Comparison of ENCODE assay signal across 15 cellular contexts in the genomic region with DNA sequence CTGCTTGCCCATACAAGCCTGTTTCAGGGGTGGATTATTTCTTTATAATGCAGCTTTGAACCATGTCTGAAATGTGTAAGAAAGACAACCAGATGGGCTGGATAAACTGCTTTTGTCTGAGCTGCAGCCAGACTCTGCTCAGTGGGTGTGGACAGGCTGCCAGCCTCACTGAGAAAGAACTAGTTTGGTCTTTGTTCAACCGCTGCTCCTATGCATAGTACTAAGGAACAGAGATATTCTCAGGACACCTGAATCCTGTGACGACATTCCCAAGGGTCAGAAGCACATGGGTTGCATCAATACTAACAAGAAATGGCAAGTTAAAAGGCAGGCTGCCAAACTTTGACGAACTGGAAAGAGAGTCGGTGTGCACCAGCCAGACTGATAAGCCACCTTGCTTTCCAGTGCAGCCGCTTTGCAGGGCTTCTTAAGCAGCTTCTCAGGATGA. TPM values are rescaled to one million over a fixed set of nuclear protein-coding genes. Genes with fewer than 3 reads are reported as not detected.
A peak's percentile ranks its signal among the peaks of the same experiment; 100 is the strongest.
DNase-seq lines count a peak whose midpoint lies in the region; ATAC-seq, FAIRE-seq and TF ChIP-seq lines count a peak whose summit lies in the region.
"Had no signal": no experiment of that assay in that cellular context is flagged by ENCODE, and none has a peak within 500 bp of the region (broad histone marks: within the 10 kb centered on the region; RNA-seq: fewer than 3 reads in every experiment).

No MANE protein-coding gene starts in this region.

- H3K9me3 ChIP-seq in heart right ventricle, result no peaks in the 10 kb centered on the region
- H3K9me3 ChIP-seq in small intestine (ENCODE audit: control insufficient read depth, low read depth), result no peaks in the 10 kb centered on the region
- H3K9me3 ChIP-seq: sigmoid colon, tibial nerve had no signal

- no peaks in the 10 kb centered on the region for H3K36me3 ChIP-seq in brain microvascular endothelial cell (replicated peaks)
- H3K36me3 ChIP-seq in heart right ventricle, result no peaks in the 10 kb centered on the region
- no peaks in the 10 kb centered on the region for H3K36me3 ChIP-seq in small intestine (ENCODE audit: control insufficient read depth in 2 of 2, insufficient read depth in 2 of 2, low read length in 2 of 2)
- H3K36me3 ChIP-seq: sigmoid colon, tibial nerve had no signal

- no peaks in the 10 kb centered on the region for H3K27me3 ChIP-seq in brain microvascular endothelial cell (replicated peaks)
- H3K27me3 ChIP-seq in heart right ventricle, result no peaks in the 10 kb centered on the region
- no peaks in the 10 kb centered on the region for H3K27me3 ChIP-seq in small intestine (ENCODE audit: control insufficient read depth in 2 of 2, insufficient read depth in 2 of 2, low read length in 2 of 2)
- H3K27me3 ChIP-seq: sigmoid colon, tibial nerve had no signal

- ATAC-seq in heart right ventricle, result peak in 7 of 8 donors; percentile 26 to 94 (median 68)

- H3K27ac ChIP-seq in brain microvascular endothelial cell (peak overlapping the region; percentile 76), heart right ventricle (peak overlapping the region in 7 of 10 donors; percentile 14 to 49 (median 40)), small intestine (ENCODE audit: low read depth in 1 of 2, low read length in 1 of 2) (peak overlapping the region in 1 of 2 donors; percentile 8)
- H3K27ac ChIP-seq: 22Rv1, sigmoid colon, tibial nerve had no signal

- in situ Hi-C loops in brain microvascular endothelial cell (cut with HindIII; ENCODE audit: low pct_ligation_motif_present, low sequenced_read_pairs), result no loop called here

- H3K4me3 ChIP-seq in brain microvascular endothelial cell (ENCODE audit: low read depth, low read length) (no peak overlapping the region), heart right ventricle (no peak overlapping the region), small intestine (ENCODE audit: low read depth in 1 of 2, low read length in 2 of 2) (no peak overlapping the region)
- H3K4me3 ChIP-seq: sigmoid colon, tibial nerve had no signal

- H3K27me3 Mint-ChIP-seq in immature natural killer cell (ENCODE audit: low read depth in 3 of 3), result peaks cover 0 to 2% (median 0%) of the 10 kb centered on the region in 3 donors
- H3K27me3 Mint-ChIP-seq: IgD-negative memory B cell had no signal

- H3K4me1 Mint-ChIP-seq in immature natural killer cell, result no peaks in the 10 kb centered on the region

- FAIRE-seq in small intestine (lab: Jason Lieb, UNC), result no peak

- intact Hi-C loops in heart right ventricle (cut with DNase I), result no loop called here

- TF ChIP-seq CTCF in brain microvascular endothelial cell (IDR thresholded peaks at IDR 0.05; ENCODE audit: low read depth, low read length, missing control alignments) (no peak), heart right ventricle (IDR thresholded peaks at IDR 0.05) (no peak)

- H3K4me1 ChIP-seq in heart right ventricle (peaks cover 7 to 93% (median 69%) of the 10 kb centered on the region in 9 donors), small intestine (ENCODE audit: control insufficient read depth in 2 of 2, insufficient read depth in 1 of 2, low read depth in 1 of 2, low read length in 1 of 2) (peaks cover 9 to 20% of the 10 kb centered on the region in 2 donors)

- H3K36me3 Mint-ChIP-seq in immature natural killer cell, result no peaks in the 10 kb centered on the region
- H3K36me3 Mint-ChIP-seq: IgD-negative memory B cell had no signal

- WGBS in heart right ventricle, 2 donors, result 16 to 32% methylated on average over 5 of the region's 5 CpGs
- WGBS in small intestine, 3 donors, result 14 to 39% (median 21%) methylated on average over 5 of the region's 5 CpGs

- no peaks in the 10 kb centered on the region for H3K9me3 Mint-ChIP-seq in immature natural killer cell
- H3K9me3 Mint-ChIP-seq: activated naive CD8-positive, alpha-beta T cell treated with anti-CD3 and anti-CD28 coated beads, Interleukin-2, amount 50 U/mL, for 24 hours; H9; IgD-negative memory B cell had no signal

- DNase-seq in DMS 273 (lab: John Stamatoyannopoulos, UW; ENCODE audit: unreplicated experiment) (peak; percentile 66), DMS 273 treated with DMSO at 0.1 percent for 48 hours (lab: John Stamatoyannopoulos, UW) (no peak), brain microvascular endothelial cell (no peak), heart right ventricle (peak in 1 of 2 donors; percentile 63), small intestine (peak; percentile 79), immature natural killer cell (no peak), RKO (ENCODE audit: low spot score) (no peak), NCI-H1436 (lab: John Stamatoyannopoulos, UW) (no peak)
- DNase-seq: activated naive CD8-positive, alpha-beta T cell treated with anti-CD3 and anti-CD28 coated beads, Interleukin-2, amount 50 U/mL, for 24 hours; DMS53; H9; sigmoid colon had no signal

- H3K27ac Mint-ChIP-seq in immature natural killer cell, result no peak overlapping the region
- H3K27ac Mint-ChIP-seq: activated naive CD8-positive, alpha-beta T cell treated with anti-CD3 and anti-CD28 coated beads, Interleukin-2, amount 50 U/mL, for 24 hours; H9; IgD-negative memory B cell had no signal

- H3K4me3 Mint-ChIP-seq in immature natural killer cell, result no peak overlapping the region
- H3K4me3 Mint-ChIP-seq: activated naive CD8-positive, alpha-beta T cell treated with anti-CD3 and anti-CD28 coated beads, Interleukin-2, amount 50 U/mL, for 24 hours; H9; IgD-negative memory B cell had no signal

RNA-seq across cellular contexts. Expression of a gene that starts 57.2 kb away (rescaled TPM):
- total RNA-seq in heart right ventricle, result 10 to 100 TPM; 51.4 to 83.3 (median 67.1) TPM
- 10 to 100 TPM; 10.5 to 13.3 TPM for polyA plus RNA-seq in heart right ventricle
- 10 to 100 TPM; 35.9 to 99.1 (median 50.9) TPM for polyA plus RNA-seq in small intestine
- polyA plus RNA-seq in immature natural killer cell, result 1 to 10 TPM in 2 of 3 donors, not detected in 1; 3.8 to 7.2 TPM
- polyA plus RNA-seq: IgD-negative memory B cell had no signal

Comparison
In these comparisons a context has a peak if more than half of its experiments do, and no peak if none do; other contexts are left out.
1. DNase-seq: peak in DMS 273 (single experiment) and small intestine (single experiment); none in DMS 273 treated with DMSO at 0.1 percent for 48 hours (single experiment), brain microvascular endothelial cell (single experiment), immature natural killer cell (0 of 3), RKO (single experiment) and NCI-H1436 (single experiment).